In the genomic region with DNA sequence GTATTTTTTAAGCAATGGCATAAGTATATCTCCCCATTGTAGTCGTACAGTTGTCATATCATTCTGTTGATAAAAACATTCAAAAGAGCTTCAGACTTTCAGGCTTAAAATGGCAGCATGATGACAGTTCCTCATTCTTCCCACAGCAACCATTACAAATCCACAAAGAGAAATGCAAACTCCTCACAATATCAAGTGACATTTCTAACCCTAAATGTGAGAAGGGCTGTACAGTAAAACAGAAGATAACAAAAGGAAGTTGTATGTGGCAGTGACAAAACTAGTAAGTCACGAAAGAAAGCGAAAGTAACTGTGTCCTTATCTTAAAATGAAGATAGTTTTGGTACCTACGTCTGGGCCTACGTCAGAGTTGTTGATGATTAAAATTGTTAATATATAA, we compare ENCODE assay signal across 9 cellular contexts. TPM values are rescaled to one million over a fixed set of nuclear protein-coding genes. Genes with fewer than 3 reads are reported as not detected.
DNase-seq lines count a peak whose midpoint lies in the region; ATAC-seq, FAIRE-seq and TF ChIP-seq lines count a peak whose summit lies in the region.
"Had no signal": no experiment of that assay in that cellular context is flagged by ENCODE, and none has a peak within 500 bp of the region (broad histone marks: within the 10 kb centered on the region; RNA-seq: fewer than 3 reads in every experiment).

No MANE protein-coding gene starts in this region.

- peak overlapping the region in 1 of 4 donors; percentile 50 for H3K27ac ChIP-seq in body of pancreas
- H3K27ac ChIP-seq: KMS-11 had no signal

- no peaks in the 10 kb centered on the region for H3K9me3 ChIP-seq in body of pancreas

- ATAC-seq in GM18858 (IDR thresholded peaks at IDR 0.05; ENCODE audit: unreplicated experiment) (peak; percentile 91), HG02571 (IDR thresholded peaks at IDR 0.05; ENCODE audit: unreplicated experiment) (peak; percentile 94), body of pancreas (no peak)

- no peaks in the 10 kb centered on the region for H3K36me3 ChIP-seq in body of pancreas (replicated peaks in 1 of 2; ENCODE audit: insufficient read depth in 1 of 2, low read depth in 2 of 2)

- FAIRE-seq in islet of Langerhans (lab: Jason Lieb, UNC), result peak; percentile 30

- H3K4me3 ChIP-seq in body of pancreas, result no peak overlapping the region

- TF ChIP-seq POLR2A in body of pancreas (IDR thresholded peaks at IDR 0.05), result no peak

- H3K4me1 ChIP-seq in body of pancreas, result no peaks in the 10 kb centered on the region

- no peak for TF ChIP-seq CTCF in body of pancreas (IDR thresholded peaks at IDR 0.05)

- peak; percentile 8 for DNase-seq in NOMO-1 treated with dmso at 0.1 percent for 144 hours (lab: John Stamatoyannopoulos, UW; ENCODE audit: unreplicated experiment)
- no peak for DNase-seq in NCI-H2107 (lab: John Stamatoyannopoulos, UW)
- no peak for DNase-seq in NCI-H128 (lab: John Stamatoyannopoulos, UW; ENCODE audit: unreplicated experiment)
- no peak for DNase-seq in body of pancreas
- no peak for DNase-seq in HT-29 (ENCODE audit: low spot score)

- intact Hi-C loops in body of pancreas (cut with DNase I), result no loop called here

- H3K27me3 ChIP-seq in body of pancreas, result no peaks in the 10 kb centered on the region

- 37 to 60% methylated on average over 5 of the region's 5 CpGs for WGBS in body of pancreas, 2 donors

RNA-seq across cellular contexts. Expression of a gene that starts 46.7 kb away (rescaled TPM):
- total RNA-seq in body of pancreas, result 1 to 10 TPM; 5.6 to 9.6 TPM
- 4.6 and 6.3 TPM in 2 replicates for total RNA-seq in HT-29 (2014; rRNA removed; shearing (Covaris generic))
